ENCODE assay signal across 9 cellular contexts in the genomic region with DNA sequence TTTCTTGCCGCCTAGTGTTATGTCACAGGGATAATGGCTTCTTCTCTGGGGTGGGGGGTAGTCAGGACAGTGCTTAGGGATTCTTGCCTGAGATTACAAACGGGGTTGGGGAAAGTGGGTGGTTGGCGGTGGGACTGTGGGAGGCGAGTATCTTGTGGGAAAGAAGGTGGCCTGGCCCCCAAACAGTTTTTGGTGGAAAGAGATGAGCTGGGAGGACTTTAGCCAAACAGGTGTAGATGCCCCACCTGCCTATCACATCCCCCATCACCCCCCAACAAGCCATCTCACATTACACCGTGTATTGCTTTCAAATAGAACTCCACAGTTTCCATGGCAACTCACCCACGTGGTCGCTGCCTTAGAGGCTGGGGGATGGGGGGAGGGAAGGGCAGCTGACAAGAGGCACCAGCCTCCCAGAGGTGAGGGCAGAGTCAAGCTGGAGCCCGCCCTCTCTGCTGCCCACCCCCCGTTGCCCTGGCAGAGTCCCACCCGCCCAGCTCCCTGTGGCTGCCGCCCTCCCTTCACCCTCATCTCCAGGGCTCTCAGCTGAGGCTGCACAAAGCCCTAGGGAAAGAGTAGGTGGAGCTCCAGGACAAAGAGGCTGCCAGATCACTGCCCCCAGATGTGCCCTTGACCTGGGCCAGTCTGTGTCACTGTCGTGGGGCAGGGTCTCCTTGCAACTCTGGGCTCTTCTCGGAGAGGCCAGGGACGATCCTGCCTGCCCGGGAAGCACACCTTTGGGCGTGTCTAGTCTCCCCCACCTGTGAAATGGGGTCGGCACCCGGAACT.
DNase-seq lines count a peak whose midpoint lies in the region; ATAC-seq lines count a peak whose summit lies in the region.
"Had no signal": no experiment of that assay in that cellular context is flagged by ENCODE, and none has a peak within 500 bp of the region (broad histone marks: within the 10 kb centered on the region; RNA-seq: fewer than 3 reads in every experiment).

No MANE protein-coding gene starts in this region.

- H3K27ac Mint-ChIP-seq in memory B cell: peak overlapping the region; percentile 87
- H3K27ac Mint-ChIP-seq: activated naive CD8-positive, alpha-beta T cell treated with anti-CD3 and anti-CD28 coated beads, Interleukin-2, amount 10 ng/mL, durations not matched to agents 7 days and 5 days had no signal

- no peaks in the 10 kb centered on the region for H3K9me3 Mint-ChIP-seq in memory B cell
- H3K9me3 Mint-ChIP-seq: activated naive CD8-positive, alpha-beta T cell treated with anti-CD3 and anti-CD28 coated beads, Interleukin-2, amount 10 ng/mL, durations not matched to agents 7 days and 5 days had no signal

- H3K4me1 Mint-ChIP-seq in memory B cell: peaks cover 25% of the 10 kb centered on the region

- H3K36me3 Mint-ChIP-seq in memory B cell: peaks cover 4% of the 10 kb centered on the region
- H3K36me3 Mint-ChIP-seq: activated naive CD8-positive, alpha-beta T cell treated with anti-CD3 and anti-CD28 coated beads, Interleukin-2, amount 10 ng/mL, durations not matched to agents 7 days and 5 days had no signal

- H3K27me3 Mint-ChIP-seq in memory B cell: peaks cover 13% of the 10 kb centered on the region

- no peak overlapping the region for H3K4me3 Mint-ChIP-seq in memory B cell
- H3K4me3 Mint-ChIP-seq: activated naive CD8-positive, alpha-beta T cell treated with anti-CD3 and anti-CD28 coated beads, Interleukin-2, amount 10 ng/mL, durations not matched to agents 7 days and 5 days had no signal

- peak; percentile 55 for ATAC-seq in memory B cell (ENCODE audit: low read depth)
- ATAC-seq in HG03280 (IDR thresholded peaks at IDR 0.05; ENCODE audit: unreplicated experiment): no peak
- no peak for ATAC-seq in HG02588 (IDR thresholded peaks at IDR 0.05; ENCODE audit: unreplicated experiment)
- no peak for ATAC-seq in HG02884 (IDR thresholded peaks at IDR 0.05; ENCODE audit: unreplicated experiment)

- DNase-seq in DMS79 treated with DMSO at 0.1 percent for 48 hours (lab: John Stamatoyannopoulos, UW) (peak; percentile 96), NCI-H1930 (lab: John Stamatoyannopoulos, UW) (peak; percentile 44 to 53), memory B cell (ENCODE audit: low spot score in 2 of 2) (no peak), RKO (ENCODE audit: low spot score) (no peak)
- peak; percentile 34 for DNase-seq in activated naive CD4-positive, alpha-beta T cell treated with anti-CD3 and anti-CD28 coated beads, Interleukin-2, amount 50 U/mL, for 16 hours
- DNase-seq: activated naive CD8-positive, alpha-beta T cell treated with anti-CD3 and anti-CD28 coated beads, Interleukin-2, amount 10 ng/mL, durations not matched to agents 7 days and 5 days had no signal

Comparison
In these comparisons a context has a peak if more than half of its experiments do, and no peak if none do; other contexts are left out.
1. DNase-seq: peak in DMS79 treated with DMSO at 0.1 percent for 48 hours (single experiment), NCI-H1930 (2 of 2) and activated naive CD4-positive, alpha-beta T cell treated with anti-CD3 and anti-CD28 coated beads, Interleukin-2, amount 50 U/mL, for 16 hours (single experiment); none in memory B cell (0 of 2) and RKO (single experiment).